In genomic region chr19:41934849-41935374, GRCh38 we compare ENCODE assay signal across 8 cellular contexts. TPM values are rescaled to one million over a fixed set of nuclear protein-coding genes. Genes with fewer than 3 reads are reported as not detected.
DNase-seq lines count a peak whose midpoint lies in the region; ATAC-seq and TF ChIP-seq lines count a peak whose summit lies in the region.

No MANE protein-coding gene starts in this region.

- BruUV-seq in mammary epithelial cell (replicated peaks; lab: Mats Ljungman, UMichigan), result no TSS peak

- DNase-seq in NCI-H1930 (lab: John Stamatoyannopoulos, UW), result peak; percentile 52 to 63
- peak; percentile 54 to 73 (median 64) for DNase-seq in activated CD4-positive, CD25-positive, alpha-beta regulatory T cell (lab: John Stamatoyannopoulos, UW)
- peak; percentile 44 for DNase-seq in mammary epithelial cell
- peak; percentile 64 to 84 for DNase-seq in left colon
- DNase-seq in stimulated activated CD4-positive, alpha-beta T cell treated with anti-CD3 and anti-CD28 coated beads, TNF-alpha, amount 100 ng/mL, for 1 hour (ENCODE audit: low read depth in 3 of 3, low spot score in 1 of 3), result peak in 2 of 3 donors; percentile 59 to 64

- ATAC-seq in left colon (peak; percentile 79), HG02970 (IDR thresholded peaks at IDR 0.05; ENCODE audit: low FRiP score, unreplicated experiment) (no peak)

- dilution Hi-C loops in mammary epithelial cell (cut with HindIII; ENCODE audit: low sequenced_read_pairs), result no loop called here

- H3K79me2 ChIP-seq in mammary epithelial cell (ENCODE audit: insufficient read depth, low read length), result no peaks in the 10 kb centered on the region

- no peaks in the 10 kb centered on the region for H3K9me3 ChIP-seq in mammary epithelial cell (replicated peaks; ENCODE audit: insufficient read depth, low read length)

- TF ChIP-seq CTCF in 22Rv1 (IDR thresholded peaks at IDR 0.05) (peak; percentile 94), GM12873 (IDR thresholded peaks at IDR 0.05; ENCODE audit: insufficient read depth, low read depth, low read length, missing control alignments) (peak; percentile 90), mammary epithelial cell (conservative IDR thresholded peaks at IDR 0.05 in 1 of 2, IDR thresholded peaks at IDR 0.05 in 1 of 2; ENCODE audit: extremely low read depth in 1 of 2, insufficient read depth in 1 of 2, low read depth in 1 of 2, low read length in 2 of 2) (peak; percentile 88 to 91)

- no peak overlapping the region for H2AFZ ChIP-seq in mammary epithelial cell (ENCODE audit: low read depth, low read length)

- no peaks in the 10 kb centered on the region for H4K20me1 ChIP-seq in mammary epithelial cell (ENCODE audit: insufficient read depth, low read length)

- no peak overlapping the region for H3K9ac ChIP-seq in mammary epithelial cell (ENCODE audit: insufficient read depth, low read length)

- no peak overlapping the region for H3K4me3 ChIP-seq in mammary epithelial cell (replicated peaks in 1 of 3; ENCODE audit: insufficient read depth in 1 of 3, low read depth in 2 of 3, low read length in 3 of 3)

- no peak overlapping the region for H3K4me2 ChIP-seq in mammary epithelial cell (ENCODE audit: insufficient read depth, low read depth, low read length)

- no peaks in the 10 kb centered on the region for H3K36me3 ChIP-seq in mammary epithelial cell (ENCODE audit: insufficient read depth, low read length)

- peaks cover 24% of the 10 kb centered on the region for H3K27me3 ChIP-seq in mammary epithelial cell (ENCODE audit: insufficient read depth, low read length)

- in situ Hi-C loops in mammary epithelial cell (cut with MboI; ENCODE audit: low sequenced_read_pairs in 2 of 2), result no loop called here

- H3K27ac ChIP-seq in 22Rv1 (no peak overlapping the region), mammary epithelial cell (ENCODE audit: insufficient read depth, low read depth, low read length) (no peak overlapping the region)

- WGBS in mammary epithelial cell (ENCODE audit: low coverage, missing lambda C conversion rate), result 38% methylated on average over 6 of the region's 7 CpGs

- intact Hi-C loops in mammary epithelial cell (cut with micrococcal nuclease), result loop anchor here (1.0 kb wide), 2 partner anchors 47 to 62 kb away; no protein-coding TSS in a partner anchor
- intact Hi-C loops in left colon (cut with DNase I, micrococcal nuclease), result loop anchor here in 1 of 2 donors (10.0 kb wide), 1 partner anchor 60 kb away; the partner anchor contains the start of gene CD79A

- CTCF ChIA-PET in mammary epithelial cell (lab: Charles Lee; ENCODE audit: low non-redundant PET), result interaction anchor here (0.6 kb wide), 1 partner anchor 62 kb away, joined by 3 read pairs; no protein-coding TSS in a partner anchor

- peaks cover 11% of the 10 kb centered on the region for H3K4me1 ChIP-seq in mammary epithelial cell (ENCODE audit: insufficient read depth, low read length)

RNA-seq across cellular contexts. Expression of gene ERFL, which starts 6.7 kb away (rescaled TPM):
- total RNA-seq in mammary epithelial cell (not detected), left colon (1 to 10 TPM; 1.1 to 1.7 TPM)
- 0.03 TPM for polyA plus RNA-seq in mammary epithelial cell
- polyA minus RNA-seq in mammary epithelial cell, result not detected

RNA-seq across cellular contexts. Expression of gene RABAC1, which starts 24.2 kb away (rescaled TPM):
- 100 to 1,000 TPM in 1 of 2 donors, 10 to 100 TPM in 1; 74.8 to 154 TPM for total RNA-seq in mammary epithelial cell
- polyA plus RNA-seq in mammary epithelial cell, result 154 TPM
- 102 TPM for polyA minus RNA-seq in mammary epithelial cell
- total RNA-seq in left colon, result 100 to 1,000 TPM; 177 to 196 TPM

RNA-seq across cellular contexts. Expression of gene ARHGEF1, which starts 51.9 kb away (rescaled TPM):
- total RNA-seq in mammary epithelial cell (100 to 1,000 TPM in 1 of 2 donors, 10 to 100 TPM in 1; 45.5 to 121 TPM), left colon (10 to 100 TPM; 87.8 to 93.6 TPM)
- polyA plus RNA-seq in mammary epithelial cell, result 76.4 TPM
- polyA minus RNA-seq in mammary epithelial cell, result 53.0 TPM

RNA-seq across cellular contexts. Expression of gene CD79A, which starts 57.8 kb away (rescaled TPM):
- total RNA-seq in mammary epithelial cell, result under 1 TPM in 1 of 2 donors, not detected in 1; 0.40 TPM
- polyA plus RNA-seq in mammary epithelial cell, result 0.08 TPM
- polyA minus RNA-seq in mammary epithelial cell, result not detected
- total RNA-seq in left colon, result 10 to 100 TPM in 1 of 2 donors, 1 to 10 TPM in 1; 3.9 to 13.7 TPM

RNA-seq across cellular contexts. Expression of gene ATP1A3, which starts 59.1 kb away (rescaled TPM):
- total RNA-seq in mammary epithelial cell (under 1 TPM in 1 of 2 donors, not detected in 1; 0.87 TPM), left colon (1 to 10 TPM; 1.2 to 1.6 TPM)
- 0.08 TPM for polyA plus RNA-seq in mammary epithelial cell
- not detected for polyA minus RNA-seq in mammary epithelial cell
